In the genomic region with DNA sequence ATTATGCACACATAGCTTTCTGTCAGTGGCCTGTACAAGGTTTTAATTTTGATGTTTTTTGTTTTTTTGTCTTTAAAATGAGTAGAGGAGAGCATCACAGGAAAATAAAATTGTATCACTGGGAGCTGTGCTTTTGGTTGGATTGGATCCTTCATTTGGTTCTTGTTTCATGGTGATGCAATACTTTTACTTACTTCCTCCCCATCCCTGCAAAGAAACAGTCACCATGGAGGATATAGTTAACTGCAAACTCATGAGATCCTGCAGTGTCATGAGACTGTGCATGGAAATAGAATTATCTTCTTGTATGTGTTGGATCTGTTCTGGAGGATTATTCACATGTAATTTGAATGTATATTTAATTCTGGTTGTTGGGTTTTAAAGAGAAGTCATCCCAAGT, we compare ENCODE assay signal across 1 cellular context.
A peak's percentile ranks its signal among the peaks of the same experiment; 100 is the strongest.
TF ChIP-seq lines count a peak whose summit lies in the region.

No MANE protein-coding gene starts in this region.

TF ChIP-seq in GM12878, 131 proteins besides CTCF, POLR2A, EP300 and RAD21 (continued from another document):
- TF ChIP-seq, protein P1, sequence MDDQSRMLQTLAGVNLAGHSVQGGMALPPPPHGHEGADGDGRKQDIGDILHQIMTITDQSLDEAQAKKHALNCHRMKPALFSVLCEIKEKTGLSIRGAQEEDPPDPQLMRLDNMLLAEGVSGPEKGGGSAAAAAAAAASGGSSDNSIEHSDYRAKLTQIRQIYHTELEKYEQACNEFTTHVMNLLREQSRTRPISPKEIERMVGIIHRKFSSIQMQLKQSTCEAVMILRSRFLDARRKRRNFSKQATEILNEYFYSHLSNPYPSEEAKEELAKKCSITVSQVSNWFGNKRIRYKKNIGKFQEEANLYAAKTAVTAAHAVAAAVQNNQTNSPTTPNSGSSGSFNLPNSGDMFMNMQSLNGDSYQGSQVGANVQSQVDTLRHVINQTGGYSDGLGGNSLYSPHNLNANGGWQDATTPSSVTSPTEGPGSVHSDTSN (IDR thresholded peaks at IDR 0.05; ENCODE audit: insufficient replicate concordance, low read depth, low read length), result no peak
- no peak for TF ChIP-seq TBL1XR1 (IDR thresholded peaks at IDR 0.05; ENCODE audit: low read depth, low read length)
- TF ChIP-seq EED (IDR thresholded peaks at IDR 0.05; ENCODE audit: low read depth), result 0 out of 2 replicates have a peak, but pooled peaks have one; percentile 15
